Comparison of ENCODE assay signal across 1 cellular context in the genomic region with DNA sequence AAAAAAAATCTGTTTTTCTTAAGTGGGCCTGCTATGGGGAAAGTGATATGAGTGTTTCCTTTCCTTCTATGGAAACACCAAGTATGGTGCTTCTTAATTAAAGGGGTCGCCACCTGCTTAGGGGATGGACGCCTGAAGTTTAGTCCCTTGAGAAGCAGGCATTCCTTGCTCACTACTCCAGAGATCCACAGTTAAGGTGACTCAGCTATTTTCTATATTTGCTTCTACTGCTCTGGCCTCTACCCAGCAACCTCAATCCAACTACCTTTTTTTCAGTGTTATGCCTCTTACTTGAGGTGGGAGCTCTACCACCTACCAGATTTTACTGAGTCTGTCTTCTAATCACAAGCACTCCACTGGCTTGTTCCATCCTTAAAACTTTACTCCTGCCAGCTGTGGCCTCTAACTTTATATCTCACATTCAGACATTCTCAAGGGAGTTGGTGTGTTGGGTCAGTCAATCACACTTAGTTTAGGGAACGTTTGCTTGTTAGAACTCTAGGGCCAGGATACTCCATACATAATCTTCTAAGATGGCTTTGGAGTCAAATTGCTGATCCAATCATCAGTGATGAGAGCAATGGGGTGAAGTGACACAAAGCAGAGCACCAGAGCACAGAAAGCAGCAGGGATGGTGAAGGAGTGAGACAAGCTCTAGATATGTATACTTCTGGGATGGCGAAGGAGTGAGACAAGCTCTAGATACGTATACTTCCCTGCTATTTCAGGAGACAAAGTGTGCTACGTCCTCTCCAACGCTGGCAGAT.
TF ChIP-seq lines count a peak whose summit lies in the region.

No MANE protein-coding gene starts in this region.

TF ChIP-seq in HepG2, 621 proteins besides CTCF, POLR2A, EP300 and RAD21:
- TF ChIP-seq, protein P1, sequence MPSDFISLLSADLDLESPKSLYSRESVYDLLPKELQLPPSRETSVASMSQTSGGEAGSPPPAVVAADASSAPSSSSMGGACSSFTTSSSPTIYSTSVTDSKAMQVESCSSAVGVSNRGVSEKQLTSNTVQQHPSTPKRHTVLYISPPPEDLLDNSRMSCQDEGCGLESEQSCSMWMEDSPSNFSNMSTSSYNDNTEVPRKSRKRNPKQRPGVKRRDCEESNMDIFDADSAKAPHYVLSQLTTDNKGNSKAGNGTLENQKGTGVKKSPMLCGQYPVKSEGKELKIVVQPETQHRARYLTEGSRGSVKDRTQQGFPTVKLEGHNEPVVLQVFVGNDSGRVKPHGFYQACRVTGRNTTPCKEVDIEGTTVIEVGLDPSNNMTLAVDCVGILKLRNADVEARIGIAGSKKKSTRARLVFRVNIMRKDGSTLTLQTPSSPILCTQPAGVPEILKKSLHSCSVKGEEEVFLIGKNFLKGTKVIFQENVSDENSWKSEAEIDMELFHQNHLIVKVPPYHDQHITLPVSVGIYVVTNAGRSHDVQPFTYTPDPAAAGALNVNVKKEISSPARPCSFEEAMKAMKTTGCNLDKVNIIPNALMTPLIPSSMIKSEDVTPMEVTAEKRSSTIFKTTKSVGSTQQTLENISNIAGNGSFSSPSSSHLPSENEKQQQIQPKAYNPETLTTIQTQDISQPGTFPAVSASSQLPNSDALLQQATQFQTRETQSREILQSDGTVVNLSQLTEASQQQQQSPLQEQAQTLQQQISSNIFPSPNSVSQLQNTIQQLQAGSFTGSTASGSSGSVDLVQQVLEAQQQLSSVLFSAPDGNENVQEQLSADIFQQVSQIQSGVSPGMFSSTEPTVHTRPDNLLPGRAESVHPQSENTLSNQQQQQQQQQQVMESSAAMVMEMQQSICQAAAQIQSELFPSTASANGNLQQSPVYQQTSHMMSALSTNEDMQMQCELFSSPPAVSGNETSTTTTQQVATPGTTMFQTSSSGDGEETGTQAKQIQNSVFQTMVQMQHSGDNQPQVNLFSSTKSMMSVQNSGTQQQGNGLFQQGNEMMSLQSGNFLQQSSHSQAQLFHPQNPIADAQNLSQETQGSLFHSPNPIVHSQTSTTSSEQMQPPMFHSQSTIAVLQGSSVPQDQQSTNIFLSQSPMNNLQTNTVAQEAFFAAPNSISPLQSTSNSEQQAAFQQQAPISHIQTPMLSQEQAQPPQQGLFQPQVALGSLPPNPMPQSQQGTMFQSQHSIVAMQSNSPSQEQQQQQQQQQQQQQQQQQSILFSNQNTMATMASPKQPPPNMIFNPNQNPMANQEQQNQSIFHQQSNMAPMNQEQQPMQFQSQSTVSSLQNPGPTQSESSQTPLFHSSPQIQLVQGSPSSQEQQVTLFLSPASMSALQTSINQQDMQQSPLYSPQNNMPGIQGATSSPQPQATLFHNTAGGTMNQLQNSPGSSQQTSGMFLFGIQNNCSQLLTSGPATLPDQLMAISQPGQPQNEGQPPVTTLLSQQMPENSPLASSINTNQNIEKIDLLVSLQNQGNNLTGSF (CRISPR knock-in tag; IDR thresholded peaks at IDR 0.05), result no peak
- 0 out of 2 replicates have a peak, but pooled peaks have one; percentile 66 for TF ChIP-seq NFE2L2 (IDR thresholded peaks at IDR 0.05; ENCODE audit: low read length)
- TF ChIP-seq MAFK (conservative IDR thresholded peaks at IDR 0.05 in 1 of 2, IDR thresholded peaks at IDR 0.05 in 1 of 2; ENCODE audit: low read length in 2 of 2), result peak; percentile 38 to 46; a peak in 3 of 4 replicates
